ENCODE assay signal across 27 cellular contexts in the genomic region with DNA sequence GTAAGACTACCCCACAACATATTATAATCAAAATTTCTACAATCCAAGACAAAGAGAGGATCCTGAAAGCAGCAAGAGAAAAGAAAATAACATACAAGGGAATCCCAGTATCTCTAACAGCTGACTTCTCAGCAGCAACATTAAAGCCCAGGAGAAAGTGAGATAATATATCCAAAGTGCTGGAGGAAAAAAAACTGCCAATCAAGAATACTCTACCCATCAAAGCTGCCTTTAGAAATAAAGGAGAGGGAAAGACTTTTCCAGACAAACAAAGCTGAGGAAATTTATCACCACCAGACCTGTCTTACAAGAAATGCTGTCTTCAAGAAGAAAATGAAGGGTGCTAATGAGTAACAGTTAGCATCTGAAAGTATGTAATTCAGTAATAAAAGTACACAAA. TPM values are rescaled to one million over a fixed set of nuclear protein-coding genes. Genes with fewer than 3 reads are reported as not detected.
A peak's percentile ranks its signal among the peaks of the same experiment; 100 is the strongest.
DNase-seq lines count a peak whose midpoint lies in the region; TF ChIP-seq lines count a peak whose summit lies in the region.
"Had no signal": no experiment of that assay in that cellular context is flagged by ENCODE, and none has a peak within 500 bp of the region (broad histone marks: within the 10 kb centered on the region; RNA-seq: fewer than 3 reads in every experiment).

No MANE protein-coding gene starts in this region.

- H3K36me3 ChIP-seq in neural cell (ENCODE audit: insufficient read depth, low read length) = no peaks in the 10 kb centered on the region
- H3K36me3 ChIP-seq: BE2C; BLaER1; BLaER1 treated with 17β-estradiol and CSF1 and Interleukin-3, amounts not matched to agents 10 nM and 100 nM had no signal

- no peak for TF ChIP-seq RAD21 in neural cell (conservative IDR thresholded peaks at IDR 0.05)

- no peaks in the 10 kb centered on the region for H3K79me2 ChIP-seq in neural cell (replicated peaks; ENCODE audit: insufficient read depth, low read length)

- peaks cover 5% of the 10 kb centered on the region for H3K9me3 ChIP-seq in neural cell (ENCODE audit: low read length)
- H3K9me3 ChIP-seq: A549; BE2C; BLaER1; BLaER1 treated with 17β-estradiol and CSF1 and Interleukin-3, amounts not matched to agents 10 nM and 100 nM; Caco-2 had no signal

- no peak overlapping the region for H3K9ac ChIP-seq in neural cell (ENCODE audit: low read length)
- H3K9ac ChIP-seq: BLaER1; BLaER1 treated with 17β-estradiol and CSF1 and Interleukin-3, amounts not matched to agents 10 nM and 100 nM had no signal

- no peak overlapping the region for H3K4me2 ChIP-seq in neural cell (ENCODE audit: low read length)
- H3K4me2 ChIP-seq: A549; BLaER1; BLaER1 treated with 17β-estradiol and CSF1 and Interleukin-3, amounts not matched to agents 10 nM and 100 nM had no signal

- DNase-seq in NCI-H345 treated with DMSO at 0.1 percent for 48 hours (lab: John Stamatoyannopoulos, UW; ENCODE audit: unreplicated experiment) = no peak
- DNase-seq: 8988T; ACHN; AML-193; BE2C; C1 segment of cervical spinal cord; Caco-2; Calu3; CD4-positive, alpha-beta memory T cell; CD4-positive, alpha-beta T cell; CD4-positive, CD25-positive, alpha-beta regulatory T cell; CD8-positive, alpha-beta memory T cell; CD8-positive, alpha-beta T cell; COR-L47; DMS 273 treated with DMSO at 0.1 percent for 48 hours; DMS153; DMS53; DMS79; DMS79 treated with DMSO at 0.1 percent for 48 hours; DND-41; EL had no signal

- no peak overlapping the region for H2AFZ ChIP-seq in neural cell (ENCODE audit: low read depth, low read length)

- peak overlapping the region; percentile 55 for H3K27ac ChIP-seq in neural cell (ENCODE audit: low read length)
- H3K27ac ChIP-seq: 22Rv1; A549; BLaER1; BLaER1 treated with 17β-estradiol and CSF1 and Interleukin-3, amounts not matched to agents 10 nM and 100 nM; C4-2B had no signal

- no peaks in the 10 kb centered on the region for H3K27me3 ChIP-seq in neural cell (ENCODE audit: insufficient read depth, low read depth, low read length)
- H3K27me3 ChIP-seq: BE2C; BLaER1; BLaER1 treated with 17β-estradiol and CSF1 and Interleukin-3, amounts not matched to agents 10 nM and 100 nM had no signal

- no peak overlapping the region for H3K4me3 ChIP-seq in neural cell (ENCODE audit: low read length)
- H3K4me3 ChIP-seq: A549; BLaER1; BLaER1 treated with 17β-estradiol and CSF1 and Interleukin-3, amounts not matched to agents 10 nM and 100 nM had no signal

- TF ChIP-seq EP300 in neural cell (conservative IDR thresholded peaks at IDR 0.05; ENCODE audit: poor library complexity, severe bottlenecking) = peak; percentile 68

- no peaks in the 10 kb centered on the region for H4K20me1 ChIP-seq in neural cell (ENCODE audit: insufficient read depth)
- H4K20me1 ChIP-seq: BLaER1; BLaER1 treated with 17β-estradiol and CSF1 and Interleukin-3, amounts not matched to agents 10 nM and 100 nM had no signal

- no peaks in the 10 kb centered on the region for H3F3A ChIP-seq in neural cell (ENCODE audit: insufficient read depth, low read length, poor library complexity, severe bottlenecking)

- no peak for TF ChIP-seq CTCF in neural cell (IDR thresholded peaks at IDR 0.05; ENCODE audit: poor library complexity, severe bottlenecking)

- no peaks in the 10 kb centered on the region for H3K9me2 ChIP-seq in neural cell (ENCODE audit: insufficient read depth, low read length)

TF ChIP-seq in neural cell, 6 proteins besides CTCF, POLR2A, EP300 and RAD21:
- TF ChIP-seq, protein P1, sequence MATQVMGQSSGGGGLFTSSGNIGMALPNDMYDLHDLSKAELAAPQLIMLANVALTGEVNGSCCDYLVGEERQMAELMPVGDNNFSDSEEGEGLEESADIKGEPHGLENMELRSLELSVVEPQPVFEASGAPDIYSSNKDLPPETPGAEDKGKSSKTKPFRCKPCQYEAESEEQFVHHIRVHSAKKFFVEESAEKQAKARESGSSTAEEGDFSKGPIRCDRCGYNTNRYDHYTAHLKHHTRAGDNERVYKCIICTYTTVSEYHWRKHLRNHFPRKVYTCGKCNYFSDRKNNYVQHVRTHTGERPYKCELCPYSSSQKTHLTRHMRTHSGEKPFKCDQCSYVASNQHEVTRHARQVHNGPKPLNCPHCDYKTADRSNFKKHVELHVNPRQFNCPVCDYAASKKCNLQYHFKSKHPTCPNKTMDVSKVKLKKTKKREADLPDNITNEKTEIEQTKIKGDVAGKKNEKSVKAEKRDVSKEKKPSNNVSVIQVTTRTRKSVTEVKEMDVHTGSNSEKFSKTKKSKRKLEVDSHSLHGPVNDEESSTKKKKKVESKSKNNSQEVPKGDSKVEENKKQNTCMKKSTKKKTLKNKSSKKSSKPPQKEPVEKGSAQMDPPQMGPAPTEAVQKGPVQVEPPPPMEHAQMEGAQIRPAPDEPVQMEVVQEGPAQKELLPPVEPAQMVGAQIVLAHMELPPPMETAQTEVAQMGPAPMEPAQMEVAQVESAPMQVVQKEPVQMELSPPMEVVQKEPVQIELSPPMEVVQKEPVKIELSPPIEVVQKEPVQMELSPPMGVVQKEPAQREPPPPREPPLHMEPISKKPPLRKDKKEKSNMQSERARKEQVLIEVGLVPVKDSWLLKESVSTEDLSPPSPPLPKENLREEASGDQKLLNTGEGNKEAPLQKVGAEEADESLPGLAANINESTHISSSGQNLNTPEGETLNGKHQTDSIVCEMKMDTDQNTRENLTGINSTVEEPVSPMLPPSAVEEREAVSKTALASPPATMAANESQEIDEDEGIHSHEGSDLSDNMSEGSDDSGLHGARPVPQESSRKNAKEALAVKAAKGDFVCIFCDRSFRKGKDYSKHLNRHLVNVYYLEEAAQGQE (IDR thresholded peaks at IDR 0.05; ENCODE audit: borderline replicate concordance) = peak; percentile 86
- TF ChIP-seq POLR2AphosphoS5 (IDR thresholded peaks at IDR 0.05) = no peak

RNA-seq across cellular contexts. Expression of gene IRAK1BP1, which starts 43.3 kb away (rescaled TPM):
- polyA plus RNA-seq in neural cell = 5.3 and 6.6 TPM in 2 replicates
- 20.2 and 22.3 TPM in 2 replicates for polyA minus RNA-seq in neural cell
